ENCODE assay signal across 32 cellular contexts in the genomic region with DNA sequence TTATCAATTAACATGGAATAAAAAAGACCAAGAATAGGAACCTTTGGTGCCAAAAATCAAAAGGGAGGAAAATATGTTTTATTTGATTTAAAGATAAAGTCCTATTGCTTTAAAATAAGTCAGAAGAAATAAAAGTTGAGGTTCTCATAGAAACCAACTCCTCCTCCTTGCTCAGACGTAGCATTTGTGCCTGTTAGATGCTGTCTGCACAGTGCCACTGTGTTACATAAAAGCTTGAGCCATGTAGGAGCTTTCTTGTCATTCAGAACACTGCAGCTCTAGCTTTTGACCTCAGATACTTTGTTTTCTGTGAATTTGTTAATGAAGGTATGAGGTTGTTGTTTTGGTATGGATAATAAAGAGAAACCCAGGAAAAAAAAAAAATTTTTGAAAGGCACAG. TPM values are rescaled to one million over a fixed set of nuclear protein-coding genes. Genes with fewer than 3 reads are reported as not detected.
"Had no signal": no experiment of that assay in that cellular context is flagged by ENCODE, and none has a peak within 500 bp of the region (broad histone marks: within the 10 kb centered on the region; RNA-seq: fewer than 3 reads in every experiment).

No MANE protein-coding gene starts in this region.

- H2AFZ ChIP-seq: parathyroid adenoma had no signal

- H3K4me2 ChIP-seq: smooth muscle cell had no signal

- H3K9me3 ChIP-seq: neutrophil, ovary, right lobe of liver, suprapubic skin, thyroid gland, vagina had no signal

- DNase-seq: naive thymus-derived CD8-positive, alpha-beta T cell; nephron progenitor cell; ovary; posterior cingulate gyrus; psoas muscle; right cardiac atrium; right lobe of liver; spleen; stimulated activated CD4-positive, alpha-beta T cell treated with anti-CD3 and anti-CD28 coated beads, Interleukin-12 subunit alpha, Interleukin-12 subunit beta, amount 100 ng/mL, for 4 hours; stimulated activated CD4-positive, alpha-beta T cell treated with anti-CD3 and anti-CD28 coated beads, Interleukin-1b, Interleukin-23, amount 100 ng/mL, for 48 hours; stimulated activated CD4-positive, alpha-beta T cell treated with anti-CD3 and anti-CD28 coated beads, Interleukin-4, amount 100 ng/mL, for 1 hour; stimulated activated CD4-positive, alpha-beta T cell treated with anti-CD3 and anti-CD28 coated beads, Interleukin-4, amount 100 ng/mL, for 4 hours; stimulated activated CD8-positive, alpha-beta memory T cell treated with anti-CD3 and anti-CD28 coated beads, Interleukin-4, amount 100 ng/mL, for 48 hours; stimulated activated naive CD4-positive, alpha-beta T cell; stimulated activated naive CD8-positive, alpha-beta T cell treated with anti-CD3 and anti-CD28 coated beads, Interleukin-15, amount 100 ng/mL, for 72 hours; stimulated activated naive CD8-positive, alpha-beta T cell treated with anti-CD3 and anti-CD28 coated beads, Interleukin-15, Interleukin-2, amounts not matched to agents 100 U/mL and 50 U/mL, for 24 hours; substantia nigra; thyroid gland; trophoblast cell; upper lobe of left lung had no signal

- H3K27ac Mint-ChIP-seq: natural killer cell treated with Interleukin-12 subunit alpha and Interleukin-12 subunit beta and Interleukin-15 and Interleukin-18, amount 100 ng/mL, for 72 hours; nephron progenitor cell; progenitor cell of endocrine pancreas; stimulated activated memory B cell treated with anti-CD40 and anti-IgM and Interleukin-4, amounts not matched to agents 10 μg/mL and 1 μg/mL and 100 μg/mL, for 72 hours; stimulated activated naive CD8-positive, alpha-beta T cell treated with anti-CD3 and anti-CD28 coated beads, Interleukin-15, amount 100 ng/mL, for 72 hours had no signal

- H3K79me2 ChIP-seq: parathyroid adenoma had no signal

- ATAC-seq: naive thymus-derived CD8-positive, alpha-beta T cell; natural killer cell treated with Interleukin-12 subunit alpha and Interleukin-12 subunit beta and Interleukin-15 and Interleukin-18, amount 100 ng/mL, for 72 hours; psoas muscle; right cardiac atrium; right lobe of liver; stimulated activated memory B cell treated with anti-CD40 and anti-IgM and Interleukin-4, amounts not matched to agents 10 μg/mL and 1 μg/mL and 100 μg/mL, for 72 hours; stimulated activated naive CD8-positive, alpha-beta T cell treated with anti-CD3 and anti-CD28 coated beads, Interleukin-15, amount 100 ng/mL, for 72 hours; stimulated activated naive CD8-positive, alpha-beta T cell treated with anti-CD3 and anti-CD28 coated beads, Interleukin-15, Interleukin-2, amounts not matched to agents 100 U/mL and 50 U/mL, for 24 hours had no signal

- H3K27me3 Mint-ChIP-seq: naive thymus-derived CD8-positive, alpha-beta T cell; natural killer cell treated with Interleukin-12 subunit alpha and Interleukin-12 subunit beta and Interleukin-15 and Interleukin-18, amount 100 ng/mL, for 72 hours; progenitor cell of endocrine pancreas; stimulated activated memory B cell treated with anti-CD40 and anti-IgM and Interleukin-4, amounts not matched to agents 10 μg/mL and 1 μg/mL and 100 μg/mL, for 72 hours; stimulated activated naive CD8-positive, alpha-beta T cell treated with anti-CD3 and anti-CD28 coated beads, Interleukin-15, amount 100 ng/mL, for 72 hours had no signal

- H3K27me3 ChIP-seq: neutrophil, ovary, right lobe of liver, spleen, suprapubic skin, thyroid gland, tibial nerve, upper lobe of left lung, vagina had no signal

- H3K36me3 ChIP-seq: ovary, suprapubic skin, thoracic aorta, thyroid gland, vagina had no signal

- H3K27ac ChIP-seq: neutrophil, ovary, parathyroid adenoma, psoas muscle, right lobe of liver, skin epidermis, spleen, suprapubic skin, thoracic aorta, thyroid gland, tibial nerve, upper lobe of left lung, vagina had no signal

- H3K4me3 ChIP-seq: ovary, psoas muscle, right lobe of liver, skin epidermis, smooth muscle cell, spleen, suprapubic skin, thoracic aorta, thyroid gland, tibial nerve, upper lobe of left lung, vagina had no signal

- H3K9ac ChIP-seq: parathyroid adenoma had no signal

- H3K4me1 ChIP-seq: psoas muscle, right lobe of liver, spleen, suprapubic skin had no signal

- H3K4me3 Mint-ChIP-seq: natural killer cell treated with Interleukin-12 subunit alpha and Interleukin-12 subunit beta and Interleukin-15 and Interleukin-18, amount 100 ng/mL, for 72 hours; nephron progenitor cell; neural crest cell; stimulated activated memory B cell treated with anti-CD40 and anti-IgM and Interleukin-4, amounts not matched to agents 10 μg/mL and 1 μg/mL and 100 μg/mL, for 72 hours; stimulated activated naive CD8-positive, alpha-beta T cell treated with anti-CD3 and anti-CD28 coated beads, Interleukin-15, amount 100 ng/mL, for 72 hours had no signal

RNA-seq across cellular contexts. Expression of gene LRRC4, which starts 50.3 kb away (rescaled TPM):
- total RNA-seq: smooth muscle cell had no signal
- polyA plus RNA-seq: smooth muscle cell had no signal
